8 cellular contexts compared by ENCODE assay signal in the genomic region with DNA sequence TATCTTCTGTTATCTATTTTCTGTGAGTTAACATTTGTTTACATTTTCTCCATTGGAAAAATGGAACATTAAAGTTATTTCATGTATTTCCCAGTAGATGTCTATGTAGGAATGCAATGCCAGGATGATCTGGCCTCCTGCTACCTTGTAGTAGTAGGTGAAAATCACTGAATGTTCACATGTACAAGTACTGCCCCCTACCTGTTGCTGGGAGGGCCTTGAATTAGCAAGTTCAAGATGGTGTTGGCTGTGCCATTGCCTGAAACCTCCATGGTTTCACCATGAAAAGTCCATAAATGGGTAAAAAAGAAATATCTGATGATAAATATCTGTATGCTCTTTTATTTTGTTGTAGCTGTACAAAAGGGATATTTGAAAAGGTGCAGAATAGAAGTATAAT. TPM values are rescaled to one million over a fixed set of nuclear protein-coding genes. Genes with fewer than 3 reads are reported as not detected.
A peak's percentile ranks its signal among the peaks of the same experiment; 100 is the strongest.
DNase-seq lines count a peak whose midpoint lies in the region; ATAC-seq and TF ChIP-seq lines count a peak whose summit lies in the region.

No MANE protein-coding gene starts in this region.

- TF ChIP-seq CTCF in endothelial cell (IDR thresholded peaks at IDR 0.05; ENCODE audit: unreplicated experiment), result peak; percentile 29

- H3K36me3 Mint-ChIP-seq in activated naive CD8-positive, alpha-beta T cell treated with anti-CD3 and anti-CD28 coated beads, Interleukin-2, amount 10 ng/mL, durations not matched to agents 7 days and 5 days, result peaks cover 38% of the 10 kb centered on the region
- peaks cover 67% of the 10 kb centered on the region for H3K36me3 Mint-ChIP-seq in activated naive CD8-positive, alpha-beta T cell treated with anti-CD3 and anti-CD28 coated beads, Interleukin-2, amount 50 U/mL, for 24 hours (ENCODE audit: low read depth)
- H3K36me3 Mint-ChIP-seq in endothelial cell (ENCODE audit: low read depth, unreplicated experiment), result peaks cover 45% of the 10 kb centered on the region

- H3K4me3 Mint-ChIP-seq in activated naive CD8-positive, alpha-beta T cell treated with anti-CD3 and anti-CD28 coated beads, Interleukin-2, amount 10 ng/mL, durations not matched to agents 7 days and 5 days, result no peak overlapping the region
- H3K4me3 Mint-ChIP-seq in activated naive CD8-positive, alpha-beta T cell treated with anti-CD3 and anti-CD28 coated beads, Interleukin-2, amount 50 U/mL, for 24 hours, result no peak overlapping the region
- H3K4me3 Mint-ChIP-seq in endothelial cell (ENCODE audit: unreplicated experiment), result no peak overlapping the region

- DNase-seq in activated naive CD8-positive, alpha-beta T cell treated with anti-CD3 and anti-CD28 coated beads, Interleukin-2, amount 10 ng/mL, durations not matched to agents 7 days and 5 days, result no peak
- no peak for DNase-seq in activated naive CD8-positive, alpha-beta T cell treated with anti-CD3 and anti-CD28 coated beads, Interleukin-2, amount 50 U/mL, for 24 hours
- peak; percentile 9 for DNase-seq in RPMI8226
- DNase-seq in endothelial cell (ENCODE audit: low spot score), result peak; percentile 18
- DNase-seq in stimulated activated naive CD4-positive, alpha-beta T cell (lab: John Stamatoyannopoulos, UW), result peak in 5 of 6 experiments; percentile 3 to 54 (median 42)
- no peak for DNase-seq in NCI-H345 (lab: John Stamatoyannopoulos, UW)
- no peak for DNase-seq in GM19240 (ENCODE audit: insufficient read length, low spot score)

- peak overlapping the region; percentile 17 for H3K27ac Mint-ChIP-seq in activated naive CD8-positive, alpha-beta T cell treated with anti-CD3 and anti-CD28 coated beads, Interleukin-2, amount 10 ng/mL, durations not matched to agents 7 days and 5 days
- no peak overlapping the region for H3K27ac Mint-ChIP-seq in activated naive CD8-positive, alpha-beta T cell treated with anti-CD3 and anti-CD28 coated beads, Interleukin-2, amount 50 U/mL, for 24 hours
- H3K27ac Mint-ChIP-seq in endothelial cell (ENCODE audit: unreplicated experiment), result no peak overlapping the region

- POLR2A ChIA-PET in activated naive CD8-positive, alpha-beta T cell treated with anti-CD3 and anti-CD28 coated beads, Interleukin-2, amount 10 ng/mL, durations not matched to agents 7 days and 5 days (lab: Charles Lee), result interaction anchor here (0.6 to 1.5 kb wide), 2 partner anchors 30 to 43 kb away, joined by 3 to 4 read pairs; no protein-coding TSS in a partner anchor

- peak; percentile 33 for ATAC-seq in activated naive CD8-positive, alpha-beta T cell treated with anti-CD3 and anti-CD28 coated beads, Interleukin-2, amount 10 ng/mL, durations not matched to agents 7 days and 5 days (ENCODE audit: low read depth)
- no peak for ATAC-seq in activated naive CD8-positive, alpha-beta T cell treated with anti-CD3 and anti-CD28 coated beads, Interleukin-2, amount 50 U/mL, for 24 hours
- no peak for ATAC-seq in HG03571 (IDR thresholded peaks at IDR 0.05; ENCODE audit: unreplicated experiment)

- H3K27me3 Mint-ChIP-seq in activated naive CD8-positive, alpha-beta T cell treated with anti-CD3 and anti-CD28 coated beads, Interleukin-2, amount 10 ng/mL, durations not matched to agents 7 days and 5 days, result no peaks in the 10 kb centered on the region
- no peaks in the 10 kb centered on the region for H3K27me3 Mint-ChIP-seq in activated naive CD8-positive, alpha-beta T cell treated with anti-CD3 and anti-CD28 coated beads, Interleukin-2, amount 50 U/mL, for 24 hours
- H3K27me3 Mint-ChIP-seq in endothelial cell (ENCODE audit: unreplicated experiment), result no peaks in the 10 kb centered on the region

- no peaks in the 10 kb centered on the region for H3K9me3 Mint-ChIP-seq in activated naive CD8-positive, alpha-beta T cell treated with anti-CD3 and anti-CD28 coated beads, Interleukin-2, amount 10 ng/mL, durations not matched to agents 7 days and 5 days
- H3K9me3 Mint-ChIP-seq in activated naive CD8-positive, alpha-beta T cell treated with anti-CD3 and anti-CD28 coated beads, Interleukin-2, amount 50 U/mL, for 24 hours, result no peaks in the 10 kb centered on the region
- H3K9me3 Mint-ChIP-seq in endothelial cell (ENCODE audit: unreplicated experiment), result no peaks in the 10 kb centered on the region

- peaks cover 28% of the 10 kb centered on the region for H3K4me1 Mint-ChIP-seq in activated naive CD8-positive, alpha-beta T cell treated with anti-CD3 and anti-CD28 coated beads, Interleukin-2, amount 10 ng/mL, durations not matched to agents 7 days and 5 days
- peaks cover 36% of the 10 kb centered on the region for H3K4me1 Mint-ChIP-seq in activated naive CD8-positive, alpha-beta T cell treated with anti-CD3 and anti-CD28 coated beads, Interleukin-2, amount 50 U/mL, for 24 hours
- no peaks in the 10 kb centered on the region for H3K4me1 Mint-ChIP-seq in endothelial cell (ENCODE audit: unreplicated experiment)

RNA-seq across cellular contexts. Expression of a gene that starts 30.7 kb away (rescaled TPM):
- total RNA-seq in activated naive CD8-positive, alpha-beta T cell treated with anti-CD3 and anti-CD28 coated beads, Interleukin-2, amount 10 ng/mL, durations not matched to agents 7 days and 5 days, result 100 to 1,000 TPM; 268 to 273 TPM
- total RNA-seq in endothelial cell (ENCODE audit: unreplicated experiment), result 365 TPM

RNA-seq across cellular contexts. Expression of a gene that starts 58.2 kb away (rescaled TPM):
- 1 to 10 TPM; 1.1 to 2.0 TPM for total RNA-seq in activated naive CD8-positive, alpha-beta T cell treated with anti-CD3 and anti-CD28 coated beads, Interleukin-2, amount 10 ng/mL, durations not matched to agents 7 days and 5 days
- total RNA-seq in endothelial cell (ENCODE audit: unreplicated experiment), result 3.2 TPM

RNA-seq across cellular contexts. Expression of a gene that starts 58.3 kb away (rescaled TPM):
- total RNA-seq in activated naive CD8-positive, alpha-beta T cell treated with anti-CD3 and anti-CD28 coated beads, Interleukin-2, amount 10 ng/mL, durations not matched to agents 7 days and 5 days, result 10 to 100 TPM; 28.2 to 29.4 TPM
- 8.4 TPM for total RNA-seq in endothelial cell (ENCODE audit: unreplicated experiment)

Comparison
In these comparisons a context has a peak if more than half of its experiments do, and no peak if none do; other contexts are left out.
1. DNase-seq: peak in RPMI8226 (single experiment), endothelial cell (single experiment) and stimulated activated naive CD4-positive, alpha-beta T cell (5 of 6); none in activated naive CD8-positive, alpha-beta T cell treated with anti-CD3 and anti-CD28 coated beads, Interleukin-2, amount 10 ng/mL, durations not matched to agents 7 days and 5 days (single experiment), activated naive CD8-positive, alpha-beta T cell treated with anti-CD3 and anti-CD28 coated beads, Interleukin-2, amount 50 U/mL, for 24 hours (single experiment), NCI-H345 (single experiment) and GM19240 (single experiment).